In the genomic region with DNA sequence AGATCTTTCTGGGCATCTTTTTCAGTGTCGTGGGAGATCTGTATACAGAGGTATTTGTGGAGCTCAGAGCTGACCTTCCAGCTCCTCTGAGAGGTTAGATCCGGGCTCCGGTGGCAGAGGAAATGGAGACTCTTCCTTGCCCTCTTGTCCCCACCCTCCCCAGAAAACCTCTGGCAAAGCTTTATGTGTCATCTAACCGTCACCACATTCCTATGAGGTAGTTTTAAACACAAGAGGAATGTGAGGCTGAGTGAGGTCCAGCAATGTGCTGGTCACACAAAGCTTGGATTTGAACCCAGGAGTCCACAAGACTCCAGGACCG, we compare ENCODE assay signal across 8 cellular contexts. TPM values are rescaled to one million over a fixed set of nuclear protein-coding genes. Genes with fewer than 3 reads are reported as not detected.
DNase-seq lines count a peak whose midpoint lies in the region; ATAC-seq and TF ChIP-seq lines count a peak whose summit lies in the region.

No MANE protein-coding gene starts in this region.

- H3K4me1 ChIP-seq in ES-I3 (ENCODE audit: insufficient read depth, low read length) (peaks cover 6% of the 10 kb centered on the region; the same call in 1 of the 2 replicates), SJCRH30 (peaks cover 7% of the 10 kb centered on the region), esophagus muscularis mucosa (peaks cover 11 to 19% (median 16%) of the 10 kb centered on the region in 4 donors), psoas muscle (peaks cover 6% of the 10 kb centered on the region)

- H3K36me3 Mint-ChIP-seq in activated naive CD4-positive, alpha-beta T cell treated with anti-CD3 and anti-CD28 coated beads, Interleukin-2, amount 10 ng/mL, durations not matched to agents 7 days and 5 days = no peaks in the 10 kb centered on the region

- 51% methylated on average over 5 of the region's 5 CpGs for WGBS in esophagus muscularis mucosa
- WGBS in psoas muscle, 3 donors = 28 to 34% (median 28%) methylated on average over 5 of the region's 5 CpGs

- no peak overlapping the region for H3K4me3 Mint-ChIP-seq in activated naive CD4-positive, alpha-beta T cell treated with anti-CD3 and anti-CD28 coated beads, Interleukin-2, amount 10 ng/mL, durations not matched to agents 7 days and 5 days

- peak overlapping the region; percentile 37; the same call in 1 of the 2 replicates for H3K9ac ChIP-seq in ES-I3 (ENCODE audit: low read depth, low read length)

- TF ChIP-seq POLR2A in esophagus muscularis mucosa (IDR thresholded peaks at IDR 0.05; ENCODE audit: low read depth) = no peak

- TF ChIP-seq CTCF in esophagus muscularis mucosa (IDR thresholded peaks at IDR 0.05) = no peak
- TF ChIP-seq CTCF in psoas muscle (IDR thresholded peaks at IDR 0.05) = no peak

- CTCF ChIA-PET in activated naive CD4-positive, alpha-beta T cell treated with anti-CD3 and anti-CD28 coated beads, Interleukin-2, amount 10 ng/mL, durations not matched to agents 7 days and 5 days (lab: Charles Lee) = interaction anchor here (0.7 to 2.4 kb wide), 9 partner anchors 9 to 125 kb away, joined by 3 to 8 read pairs (median 4); a partner anchor contains a TSS

- intact Hi-C loops in esophagus muscularis mucosa (cut with DNase I) (no loop called here), psoas muscle (cut with DNase I) (no loop called here)

- H3K27ac ChIP-seq in SJCRH30 (no peak overlapping the region), esophagus muscularis mucosa (replicated peaks in 1 of 4) (peak overlapping the region in 2 of 4 donors; percentile 46 to 52), psoas muscle (no peak overlapping the region)

- TF ChIP-seq EP300 in esophagus muscularis mucosa (IDR thresholded peaks at IDR 0.05) = no peak

- H3K9me3 Mint-ChIP-seq in activated naive CD4-positive, alpha-beta T cell treated with anti-CD3 and anti-CD28 coated beads, Interleukin-2, amount 10 ng/mL, durations not matched to agents 7 days and 5 days = no peaks in the 10 kb centered on the region

- ATAC-seq in psoas muscle = peak in 3 of 4 donors; percentile 6 to 22 (median 12)

- H3K27me3 Mint-ChIP-seq in activated naive CD4-positive, alpha-beta T cell treated with anti-CD3 and anti-CD28 coated beads, Interleukin-2, amount 10 ng/mL, durations not matched to agents 7 days and 5 days = peaks cover 30% of the 10 kb centered on the region

- no peaks in the 10 kb centered on the region for H3K36me3 ChIP-seq in ES-I3 (ENCODE audit: insufficient read depth, low read length)
- H3K36me3 ChIP-seq in SJCRH30 = no peaks in the 10 kb centered on the region
- H3K36me3 ChIP-seq in esophagus muscularis mucosa = no peaks in the 10 kb centered on the region
- no peaks in the 10 kb centered on the region for H3K36me3 ChIP-seq in psoas muscle (ENCODE audit: insufficient read depth in 1 of 2, low read depth in 1 of 2)

- H3K27me3 ChIP-seq in SJCRH30 = no peaks in the 10 kb centered on the region
- H3K27me3 ChIP-seq in esophagus muscularis mucosa = no peaks in the 10 kb centered on the region
- no peaks in the 10 kb centered on the region for H3K27me3 ChIP-seq in psoas muscle (ENCODE audit: insufficient read depth in 3 of 3, low read length in 2 of 3)

- no peaks in the 10 kb centered on the region for H3K9me3 ChIP-seq in ES-I3 (ENCODE audit: control insufficient read depth, insufficient read depth, low read length)
- no peaks in the 10 kb centered on the region for H3K9me3 ChIP-seq in SJCRH30 (replicated peaks)
- H3K9me3 ChIP-seq in esophagus muscularis mucosa = no peaks in the 10 kb centered on the region
- H3K9me3 ChIP-seq in psoas muscle = no peaks in the 10 kb centered on the region

- peaks cover 17% of the 10 kb centered on the region for H3K4me1 Mint-ChIP-seq in activated naive CD4-positive, alpha-beta T cell treated with anti-CD3 and anti-CD28 coated beads, Interleukin-2, amount 10 ng/mL, durations not matched to agents 7 days and 5 days

- H3K4me3 ChIP-seq in SJCRH30 = peak overlapping the region; percentile 55
- peak overlapping the region; percentile 40 to 58 (median 44) for H3K4me3 ChIP-seq in esophagus muscularis mucosa
- H3K4me3 ChIP-seq in psoas muscle = peak overlapping the region; percentile 51

- H3K27ac Mint-ChIP-seq in activated naive CD4-positive, alpha-beta T cell treated with anti-CD3 and anti-CD28 coated beads, Interleukin-2, amount 10 ng/mL, durations not matched to agents 7 days and 5 days = no peak overlapping the region

- DNase-seq in SJCRH30 (peak; percentile 7 to 27), esophagus muscularis mucosa (ENCODE audit: extremely low spot score) (no peak), psoas muscle (no peak), HUDEP-2 (lab: John Stamatoyannopoulos, UW; ENCODE audit: unreplicated experiment in 76 of 76) (no peak), germinal center (ENCODE audit: low spot score) (no peak), NCI-H526 (lab: John Stamatoyannopoulos, UW) (no peak)
- DNase-seq in activated naive CD4-positive, alpha-beta T cell treated with anti-CD3 and anti-CD28 coated beads, Interleukin-2, amount 10 ng/mL, durations not matched to agents 7 days and 5 days = no peak

RNA-seq across cellular contexts. Expression of a gene that starts 1.2 kb away (rescaled TPM):
- not detected in 2 replicates for total RNA-seq in SJCRH30 (2014; rRNA removed; shearing (Covaris generic))
- total RNA-seq in esophagus muscularis mucosa (under 1 TPM in 1 of 4 donors, not detected in 3; 0.26 TPM), psoas muscle (not detected)
- polyA plus RNA-seq in psoas muscle = under 1 TPM in 1 of 3 donors, not detected in 2; 0.03 TPM

RNA-seq across cellular contexts. Expression of a gene that starts 13.3 kb away (rescaled TPM):
- total RNA-seq in SJCRH30 (2014; rRNA removed; shearing (Covaris generic)) = 1.6 and 2.8 TPM in 2 replicates
- total RNA-seq in esophagus muscularis mucosa (under 1 TPM in 1 of 4 donors, not detected in 3; 0.75 TPM), psoas muscle (under 1 TPM in 2 of 4 donors, not detected in 2; 0.36 to 0.52 TPM)
- polyA plus RNA-seq in psoas muscle = 1 to 10 TPM in 1 of 3 donors, under 1 TPM in 1, not detected in 1; 0.15 to 1.6 TPM

Comparison
In these comparisons a context has a peak if more than half of its experiments do, and no peak if none do; other contexts are left out.
1. DNase-seq: peak in SJCRH30 (2 of 2); none in esophagus muscularis mucosa (single experiment), psoas muscle (0 of 2), HUDEP-2 (0 of 76), germinal center (single experiment), NCI-H526 (0 of 2) and activated naive CD4-positive, alpha-beta T cell treated with anti-CD3 and anti-CD28 coated beads, Interleukin-2, amount 10 ng/mL, durations not matched to agents 7 days and 5 days (single experiment).
2. Peak in every context shown above with its lines, with median percentiles within 50 percentile points of each other: H3K4me3 ChIP-seq.